8 cellular contexts compared by ENCODE assay signal in genomic region chr14:72291908-72292688, GRCh38.
DNase-seq lines count a peak whose midpoint lies in the region; FAIRE-seq and TF ChIP-seq lines count a peak whose summit lies in the region.

No MANE protein-coding gene starts in this region.

- no peak for TF ChIP-seq POLR2A in H54 (IDR thresholded peaks at IDR 0.05; ENCODE audit: low read depth, low read length)
- TF ChIP-seq POLR2A in erythroblast (IDR thresholded peaks at IDR 0.05; ENCODE audit: low read length): no peak

- H3K9me3 Mint-ChIP-seq in activated T-cell treated with anti-CD3 and anti-CD28 coated beads, Interleukin-2, amount 50 U/mL, for 24 hours: peaks cover 1% of the 10 kb centered on the region

- H3K27ac Mint-ChIP-seq in activated T-cell treated with anti-CD3 and anti-CD28 coated beads, Interleukin-2, amount 50 U/mL, for 24 hours: no peak overlapping the region

- H3K4me1 Mint-ChIP-seq in activated T-cell treated with anti-CD3 and anti-CD28 coated beads, Interleukin-2, amount 50 U/mL, for 24 hours (ENCODE audit: low read depth): no peaks in the 10 kb centered on the region

- H3K36me3 Mint-ChIP-seq in activated T-cell treated with anti-CD3 and anti-CD28 coated beads, Interleukin-2, amount 50 U/mL, for 24 hours (ENCODE audit: low read depth): no peaks in the 10 kb centered on the region

- DNase-seq in NCI-H1092 treated with DMSO at 0.1 percent for 48 hours (lab: John Stamatoyannopoulos, UW) (peak; percentile 3), NCI-H1092 (lab: John Stamatoyannopoulos, UW) (no peak), H54 (ENCODE audit: insufficient read length, low spot score) (peak; percentile 6), RPMI7951 (ENCODE audit: low read depth) (peak; percentile 41), erythroblast (lab: John Stamatoyannopoulos, UW) (peak; percentile 6 to 48), myocyte (ENCODE audit: low read depth) (peak; percentile 63)
- DNase-seq in effector CD4-positive, alpha-beta T cell: no peak
- no peak for DNase-seq in activated T-cell treated with anti-CD3 and anti-CD28 coated beads, Interleukin-2, amount 50 U/mL, for 24 hours

- FAIRE-seq in H54 (lab: Jason Lieb, UNC): peak; percentile 69

- peaks cover 43% of the 10 kb centered on the region for H3K27me3 Mint-ChIP-seq in activated T-cell treated with anti-CD3 and anti-CD28 coated beads, Interleukin-2, amount 50 U/mL, for 24 hours

- no peak overlapping the region for H3K4me3 Mint-ChIP-seq in activated T-cell treated with anti-CD3 and anti-CD28 coated beads, Interleukin-2, amount 50 U/mL, for 24 hours

Comparison
In these comparisons a context has a peak if more than half of its experiments do, and no peak if none do; other contexts are left out.
1. DNase-seq: peak in NCI-H1092 treated with DMSO at 0.1 percent for 48 hours (single experiment), H54 (single experiment), RPMI7951 (single experiment), erythroblast (2 of 2) and myocyte (single experiment); none in NCI-H1092 (single experiment), effector CD4-positive, alpha-beta T cell (single experiment) and activated T-cell treated with anti-CD3 and anti-CD28 coated beads, Interleukin-2, amount 50 U/mL, for 24 hours (single experiment).